ENCODE assay signal across 8 cellular contexts in genomic region chr17:81711814-81712467, GRCh38. TPM values are rescaled to one million over a fixed set of nuclear protein-coding genes. Genes with fewer than 3 reads are reported as not detected.
DNase-seq lines count a peak whose midpoint lies in the region; ATAC-seq and TF ChIP-seq lines count a peak whose summit lies in the region.

Gene SLC25A10, plus strand, starts transcription at chr17:81712284. Its CDS starts 143 bp downstream, at chr17:81712427.

- H3K36me3 ChIP-seq in kidney epithelial cell (ENCODE audit: control insufficient read depth, insufficient read depth, low read length), result no peaks in the 10 kb centered on the region

- H3K27me3 ChIP-seq in kidney epithelial cell (ENCODE audit: control insufficient read depth, insufficient read depth, low read length), result no peaks in the 10 kb centered on the region

- peak; percentile 69 for ATAC-seq in HG03066 (IDR thresholded peaks at IDR 0.05; ENCODE audit: low read depth, unreplicated experiment)

- H3K4me3 ChIP-seq in kidney epithelial cell (ENCODE audit: low read depth, low read length), result peak within 1 kb of the TSS; percentile 56

- no peak for TF ChIP-seq CTCF in kidney epithelial cell (IDR thresholded peaks at IDR 0.05; ENCODE audit: insufficient read depth, low read length, poor library complexity, severe bottlenecking)

- DNase-seq in NCI-H1436 (lab: John Stamatoyannopoulos, UW) (peak; percentile 79), NCI-H1436 treated with DMSO at 0.1 percent for 48 hours (lab: John Stamatoyannopoulos, UW) (no peak), NCI-H345 (lab: John Stamatoyannopoulos, UW) (peak; percentile 89), kidney epithelial cell (ENCODE audit: low read depth) (peak; percentile 45)
- DNase-seq in activated CD4-positive, CD25-positive, alpha-beta regulatory T cell treated with anti-CD3 and anti-CD28 coated beads, Interleukin-2, amount 50 U/mL, for 16 hours (ENCODE audit: low read depth, low spot score), result peak; percentile 55
- DNase-seq in central memory CD4-positive, alpha-beta T cell, result peak; percentile 74
- peak; percentile 66 to 84 (median 76) for DNase-seq in stimulated activated CD4-positive, alpha-beta T cell treated with anti-CD3 and anti-CD28 coated beads, Interleukin-12 subunit alpha, Interleukin-12 subunit beta, amount 100 ng/mL, for 48 hours (ENCODE audit: low read depth in 2 of 3, low spot score in 1 of 3)

RNA-seq across cellular contexts. Expression of gene SLC25A10, which starts in this region (rescaled TPM):
- 23.7 and 27.8 TPM in 2 replicates for total RNA-seq in kidney epithelial cell
